18 cellular contexts compared by ENCODE assay signal in the genomic region with DNA sequence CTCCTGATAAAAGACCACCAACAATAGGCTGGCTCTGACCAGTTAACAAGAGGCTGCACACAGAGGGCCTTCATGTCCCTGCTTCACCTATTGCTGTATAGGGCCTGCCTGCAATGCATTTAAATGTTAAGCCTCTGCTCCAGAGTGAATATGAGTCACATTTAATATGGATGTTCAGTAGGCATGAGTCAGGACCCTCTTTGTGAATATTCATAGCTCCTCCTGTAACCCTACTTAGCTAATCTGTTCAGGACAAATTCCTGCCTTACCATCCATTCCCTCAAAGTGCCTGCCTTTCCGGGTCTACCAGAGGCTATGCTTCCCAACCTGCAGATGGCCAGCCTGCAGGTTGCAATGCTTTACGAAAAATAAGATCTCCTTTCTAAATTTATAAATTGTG. TPM values are rescaled to one million over a fixed set of nuclear protein-coding genes. Genes with fewer than 3 reads are reported as not detected.
DNase-seq lines count a peak whose midpoint lies in the region; ATAC-seq, FAIRE-seq and TF ChIP-seq lines count a peak whose summit lies in the region.
"Had no signal": no experiment of that assay in that cellular context is flagged by ENCODE, and none has a peak within 500 bp of the region (broad histone marks: within the 10 kb centered on the region; RNA-seq: fewer than 3 reads in every experiment).

No MANE protein-coding gene starts in this region.

- CTCF ChIA-PET in OCI-LY7 (lab: Charles Lee; ENCODE audit: unreplicated experiment): no interaction called here

- peak overlapping the region; percentile 30 for H3K27ac ChIP-seq in OCI-LY7 (ENCODE audit: low read depth, low read length, poor library complexity, severe bottlenecking)
- H3K27ac ChIP-seq: BLaER1, cardiac muscle cell, SJSA1 had no signal

- peak overlapping the region; percentile 78; the same call in 1 of the 2 replicates for H2AFZ ChIP-seq in OCI-LY7 (ENCODE audit: low read length)

- H3K9me2 ChIP-seq in OCI-LY7 (ENCODE audit: insufficient read depth, low read length): no peaks in the 10 kb centered on the region

- DNase-seq in EH (ENCODE audit: low read depth): peak; percentile 80
- DNase-seq in OCI-LY7 (ENCODE audit: low spot score): no peak
- DNase-seq in fibroblast of mammary gland (ENCODE audit: low read depth): peak; percentile 68
- DNase-seq in skeletal muscle cell (ENCODE audit: low read depth): peak; percentile 33
- DNase-seq in D721Med (ENCODE audit: insufficient read length, low spot score): no peak
- DNase-seq in NCI-H1436 (lab: John Stamatoyannopoulos, UW): no peak
- DNase-seq: activated naive CD8-positive, alpha-beta T cell treated with anti-CD3 and anti-CD28 coated beads, Interleukin-2, amount 10 ng/mL, durations not matched to agents 7 days and 5 days; effector memory CD8-positive, alpha-beta T cell; NCI-H345; occipital lobe; stimulated activated CD4-positive, alpha-beta T cell treated with anti-CD3 and anti-CD28 coated beads, Interleukin-1b, Interleukin-23, amount 100 ng/mL, for 48 hours had no signal

- peaks cover 70% of the 10 kb centered on the region for H3K4me1 ChIP-seq in OCI-LY7 (ENCODE audit: insufficient read depth, low read length, poor library complexity, severe bottlenecking)
- H3K4me1 ChIP-seq: SJSA1 had no signal

- TF ChIP-seq CTCF in OCI-LY7 (conservative IDR thresholded peaks at IDR 0.05; ENCODE audit: low read length): no peak
- TF ChIP-seq CTCF in fibroblast of mammary gland (conservative IDR thresholded peaks at IDR 0.05; ENCODE audit: control insufficient read depth, insufficient read depth, low read depth, low read length): no peak
- no peak for TF ChIP-seq CTCF in D721Med (IDR thresholded peaks at IDR 0.05; ENCODE audit: insufficient read depth, missing control alignments)

- no peak overlapping the region for H3K4me3 ChIP-seq in OCI-LY7 (ENCODE audit: low read depth, low read length, poor library complexity, severe bottlenecking)
- no peak overlapping the region for H3K4me3 ChIP-seq in fibroblast of mammary gland (ENCODE audit: control insufficient read depth, low read depth, low read length)
- no peak overlapping the region for H3K4me3 ChIP-seq in skeletal muscle cell (ENCODE audit: low read depth, low read length)
- H3K4me3 ChIP-seq: BLaER1, cardiac muscle cell, SJSA1 had no signal

- no peaks in the 10 kb centered on the region for H3K36me3 ChIP-seq in OCI-LY7 (ENCODE audit: insufficient read depth, low read length)
- H3K36me3 ChIP-seq: BLaER1, cardiac muscle cell, SJSA1 had no signal

- BruUV-seq in OCI-LY7 (replicated peaks; lab: Mats Ljungman, UMichigan): no TSS peak

- no peak for ATAC-seq in GM21526 (IDR thresholded peaks at IDR 0.05; ENCODE audit: low FRiP score, unreplicated experiment)
- ATAC-seq: activated CD4-positive, CD25-positive, alpha-beta regulatory T cell treated with anti-CD3 and anti-CD28 coated beads, Interleukin-2, amount 50 U/mL, for 24 hours; effector memory CD8-positive, alpha-beta T cell; sciatic nerve had no signal

- intact Hi-C loops in OCI-LY7 (cut with micrococcal nuclease; ENCODE audit: unreplicated experiment): no loop called here

- H3K4me2 ChIP-seq in OCI-LY7 (ENCODE audit: low read length): peak overlapping the region; percentile 37
- H3K4me2 ChIP-seq: BLaER1 had no signal

- FAIRE-seq in D721Med (lab: Jason Lieb, UNC): no peak
- FAIRE-seq: urothelium cell line had no signal

- no peaks in the 10 kb centered on the region for H4K20me1 ChIP-seq in OCI-LY7 (ENCODE audit: insufficient read depth, low read length)
- H4K20me1 ChIP-seq: BLaER1 had no signal

- no peaks in the 10 kb centered on the region for H3K79me2 ChIP-seq in OCI-LY7 (ENCODE audit: insufficient read depth, low read depth, low read length)

- POLR2A ChIA-PET in OCI-LY7 (lab: Charles Lee): interaction anchor here (2.4 to 2.8 kb wide), 3 partner anchors 7 to 19 kb away, joined by 12 to 13 read pairs (median 13); no protein-coding TSS in a partner anchor

- no peaks in the 10 kb centered on the region for H3K9me3 ChIP-seq in OCI-LY7 (ENCODE audit: low read length)
- H3K9me3 ChIP-seq: BLaER1, SJSA1 had no signal

RNA-seq across cellular contexts. Expression of a gene that starts 32.5 kb away (rescaled TPM):
- total RNA-seq in OCI-LY7 (2014; rRNA removed; shearing (Covaris generic)): 0.08 and 0.19 TPM in 2 replicates
- 0.41 and 0.46 TPM in 2 replicates for total RNA-seq in OCI-LY7 (2022)

Comparison
In these comparisons a context has a peak if more than half of its experiments do, and no peak if none do; other contexts are left out.
1. DNase-seq: peak in EH (single experiment), fibroblast of mammary gland (single experiment) and skeletal muscle cell (single experiment); none in OCI-LY7 (single experiment), D721Med (single experiment) and NCI-H1436 (single experiment).